ENCODE assay signal across 8 cellular contexts in genomic region chr2:235106874-235107639, GRCh38.
DNase-seq lines count a peak whose midpoint lies in the region; ATAC-seq and TF ChIP-seq lines count a peak whose summit lies in the region.

No MANE protein-coding gene starts in this region.

- peak; percentile 31 to 59 (median 37) for TF ChIP-seq CTCF in upper lobe of left lung (IDR thresholded peaks at IDR 0.05)

- H3K27me3 ChIP-seq in H7 (ENCODE audit: control insufficient read depth, insufficient read depth, low read length) (no peaks in the 10 kb centered on the region), upper lobe of left lung (no peaks in the 10 kb centered on the region)

- peak in 1 of 2 donors; percentile 76 for ATAC-seq in upper lobe of left lung (ENCODE audit: low FRiP score in 2 of 2)
- ATAC-seq in GM21360 (IDR thresholded peaks at IDR 0.05; ENCODE audit: unreplicated experiment) = no peak

- no peak for TF ChIP-seq POLR2A in upper lobe of left lung (IDR thresholded peaks at IDR 0.05)

- no peak overlapping the region for H3K27ac ChIP-seq in upper lobe of left lung

- DNase-seq in COLO668 (lab: John Stamatoyannopoulos, UW; ENCODE audit: unreplicated experiment) (peak; percentile 71), H7 (peak; percentile 79), NCI-H748 (lab: John Stamatoyannopoulos, UW; ENCODE audit: unreplicated experiment) (peak; percentile 89), cerebellar cortex (ENCODE audit: low spot score) (peak; percentile 70), left kidney (ENCODE audit: low read depth, low spot score) (peak; percentile 92), upper lobe of left lung (peak in 1 of 2 donors; percentile 37), NOMO-1 treated with dmso at 0.1 percent for 144 hours (lab: John Stamatoyannopoulos, UW; ENCODE audit: unreplicated experiment) (no peak)

- H3K4me1 ChIP-seq in upper lobe of left lung = no peaks in the 10 kb centered on the region

- no peaks in the 10 kb centered on the region for H3K9me3 ChIP-seq in upper lobe of left lung

- no peak for TF ChIP-seq EP300 in upper lobe of left lung (IDR thresholded peaks at IDR 0.05)

- H3K4me3 ChIP-seq in H7 (ENCODE audit: insufficient read depth, low read depth, low read length) (no peak overlapping the region), upper lobe of left lung (no peak overlapping the region)

- H3K36me3 ChIP-seq in H7 (replicated peaks; ENCODE audit: control insufficient read depth, insufficient read depth, low read length) (no peaks in the 10 kb centered on the region), upper lobe of left lung (no peaks in the 10 kb centered on the region)

- 49 to 60% methylated on average over 10 of the region's 10 CpGs for WGBS in upper lobe of left lung, 2 donors
